Comparison of ENCODE assay signal across 31 cellular contexts in the genomic region with DNA sequence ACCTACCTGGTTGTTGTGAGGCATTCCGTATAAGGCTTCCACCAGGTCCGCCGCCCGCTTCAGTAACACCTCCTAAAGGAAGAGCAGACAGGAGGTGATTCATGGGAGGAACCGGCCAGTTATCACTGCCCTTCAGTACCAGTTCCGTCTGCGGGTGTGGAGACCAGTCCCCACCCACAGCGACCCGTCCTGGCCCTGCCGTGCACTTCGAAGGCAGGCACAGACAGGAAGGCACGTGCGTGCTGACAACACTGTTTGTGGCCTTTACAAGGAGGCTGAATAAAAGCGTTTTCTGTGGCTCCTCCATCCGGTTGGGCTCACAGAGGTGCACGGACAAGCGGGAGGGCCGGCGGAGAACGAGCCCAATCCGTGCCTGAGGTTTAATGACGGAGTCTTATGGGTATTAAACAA.
"Had no signal": no experiment of that assay in that cellular context is flagged by ENCODE, and none has a peak within 500 bp of the region (broad histone marks: within the 10 kb centered on the region; RNA-seq: fewer than 3 reads in every experiment).

No MANE protein-coding gene starts in this region.

- H3K27ac ChIP-seq: left lung, lower lobe of right lung, neutrophil, ovary, right atrium auricular region, right lobe of liver, tibial nerve, vagina had no signal

- H3K27me3 ChIP-seq: left lung, neutrophil, ovary, right atrium auricular region, right lobe of liver, tibial nerve, vagina had no signal

- H3K36me3 Mint-ChIP-seq: immature natural killer cell; naive thymus-derived CD4-positive, alpha-beta T cell; stimulated activated memory B cell treated with anti-CD40 and anti-IgM and Interleukin-4, amounts not matched to agents 10 μg/mL and 1 μg/mL and 100 μg/mL, for 72 hours had no signal

- H3K36me3 ChIP-seq: left lung, lower lobe of right lung, neutrophil, ovary, right lobe of liver, vagina had no signal

- H3K4me2 ChIP-seq: smooth muscle cell had no signal

- H3K9me3 Mint-ChIP-seq: immature natural killer cell; nephron; neural crest cell; stimulated activated memory B cell treated with anti-CD40 and anti-IgM and Interleukin-4, amounts not matched to agents 10 μg/mL and 1 μg/mL and 100 μg/mL, for 72 hours; stimulated activated naive CD8-positive, alpha-beta T cell treated with anti-CD3 and anti-CD28 coated beads, Interleukin-15, amount 100 ng/mL, for 72 hours; type B pancreatic cell had no signal

- H3K27me3 Mint-ChIP-seq: naive thymus-derived CD4-positive, alpha-beta T cell; stimulated activated memory B cell treated with anti-CD40 and anti-IgM and Interleukin-4, amounts not matched to agents 10 μg/mL and 1 μg/mL and 100 μg/mL, for 72 hours; stimulated activated naive CD8-positive, alpha-beta T cell treated with anti-CD3 and anti-CD28 coated beads, Interleukin-15, amount 100 ng/mL, for 72 hours had no signal

- H3K4me1 ChIP-seq: left lung, lower lobe of right lung, right atrium auricular region, right lobe of liver, tibial nerve, vagina had no signal

- H3K4me1 Mint-ChIP-seq: immature natural killer cell; naive thymus-derived CD4-positive, alpha-beta T cell; nephron; stimulated activated memory B cell treated with anti-CD40 and anti-IgM and Interleukin-4, amounts not matched to agents 10 μg/mL and 1 μg/mL and 100 μg/mL, for 72 hours; stimulated activated naive CD8-positive, alpha-beta T cell treated with anti-CD3 and anti-CD28 coated beads, Interleukin-15, amount 100 ng/mL, for 72 hours had no signal

- ATAC-seq: left colon; left lung; lower lobe of right lung; mucosa of descending colon; naive thymus-derived CD4-positive, alpha-beta T cell; right lobe of liver; stimulated activated memory B cell treated with anti-CD40 and anti-IgM and Interleukin-4, amounts not matched to agents 10 μg/mL and 1 μg/mL and 100 μg/mL, for 72 hours; stimulated activated naive CD8-positive, alpha-beta T cell treated with anti-CD3 and anti-CD28 coated beads, Interleukin-15, amount 100 ng/mL, for 72 hours had no signal

- H3K4me3 Mint-ChIP-seq: immature natural killer cell; naive thymus-derived CD4-positive, alpha-beta T cell; nephron; neural crest cell; stimulated activated memory B cell treated with anti-CD40 and anti-IgM and Interleukin-4, amounts not matched to agents 10 μg/mL and 1 μg/mL and 100 μg/mL, for 72 hours; stimulated activated naive CD8-positive, alpha-beta T cell treated with anti-CD3 and anti-CD28 coated beads, Interleukin-15, amount 100 ng/mL, for 72 hours; type B pancreatic cell had no signal

- DNase-seq: hippocampal formation; immature natural killer cell; kidney; left colon; lower lobe of right lung; mammary epithelial cell; mesendoderm; midbrain; mucosa of descending colon; naive thymus-derived CD4-positive, alpha-beta T cell; occipital lobe; ovary; right lobe of liver; stimulated activated CD4-positive, alpha-beta T cell treated with anti-CD3 and anti-CD28 coated beads, Interleukin-1b, Interleukin-23, amount 100 ng/mL, for 48 hours; stimulated activated CD4-positive, alpha-beta T cell treated with anti-CD3 and anti-CD28 coated beads, Interleukin-2, amount 100 ng/mL, for 48 hours; stimulated activated CD4-positive, alpha-beta T cell treated with anti-CD3 and anti-CD28 coated beads, Interleukin-4, amount 100 ng/mL, for 4 hours; stimulated activated CD8-positive, alpha-beta memory T cell treated with anti-CD3 and anti-CD28 coated beads, Interleukin-4, amount 100 ng/mL, for 48 hours; stimulated activated naive CD4-positive, alpha-beta T cell treated with Interleukin-2 at 50 U/mL for 16 hours; stimulated activated naive CD8-positive, alpha-beta T cell treated with anti-CD3 and anti-CD28 coated beads, Interleukin-15, amount 100 ng/mL, for 72 hours; substantia nigra had no signal

- H3K9me3 ChIP-seq: left lung, lower lobe of right lung, mucosa of descending colon, neutrophil, ovary, right atrium auricular region, right lobe of liver, tibial nerve, vagina had no signal

- H3K4me3 ChIP-seq: left lung, lower lobe of right lung, mucosa of descending colon, ovary, right atrium auricular region, right lobe of liver, smooth muscle cell, tibial nerve, vagina had no signal

- H3K27ac Mint-ChIP-seq: immature natural killer cell; nephron; progenitor cell of endocrine pancreas; stimulated activated memory B cell treated with anti-CD40 and anti-IgM and Interleukin-4, amounts not matched to agents 10 μg/mL and 1 μg/mL and 100 μg/mL, for 72 hours; type B pancreatic cell had no signal
